1 cellular context compared by ENCODE assay signal in the genomic region with DNA sequence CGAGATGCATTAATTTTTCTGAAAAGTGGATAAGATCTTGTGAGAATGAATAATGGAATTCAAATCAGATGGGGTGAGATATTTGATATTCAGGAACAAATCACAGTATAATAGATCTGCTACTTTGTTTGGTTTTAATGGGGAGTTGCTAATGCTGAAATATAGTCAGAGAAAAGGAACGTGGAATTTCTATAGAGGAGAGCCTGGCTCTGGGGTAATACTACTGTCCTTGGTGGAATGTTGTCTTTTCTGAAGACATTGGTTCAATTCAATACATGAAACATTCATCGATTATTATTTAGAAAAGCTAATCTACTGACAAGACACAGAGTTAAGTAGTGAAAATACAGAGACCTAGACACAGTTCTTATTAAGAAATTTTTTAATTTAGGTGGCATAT.
TF ChIP-seq lines count a peak whose summit lies in the region.

No MANE protein-coding gene starts in this region.

TF ChIP-seq in HCT116, 20 proteins besides CTCF, POLR2A, EP300 and RAD21 (continued from another document):
- no peak for TF ChIP-seq JUND (IDR thresholded peaks at IDR 0.05)
